25 cellular contexts compared by ENCODE assay signal in genomic region chr13:40317980-40318327, GRCh38.
DNase-seq lines count a peak whose midpoint lies in the region; ATAC-seq, FAIRE-seq and TF ChIP-seq lines count a peak whose summit lies in the region.
"Had no signal": no experiment of that assay in that cellular context is flagged by ENCODE, and none has a peak within 500 bp of the region (broad histone marks: within the 10 kb centered on the region; RNA-seq: fewer than 3 reads in every experiment).

No MANE protein-coding gene starts in this region.

- peaks cover 5% of the 10 kb centered on the region for H3K9me3 Mint-ChIP-seq in T-helper 1 cell treated with Interleukin-12 subunit alpha and Interleukin-12 subunit beta and Interleukin-4 antibody, amounts not matched to agents 30 μg/mL and 1 μg/mL, for 36 hours
- H3K9me3 Mint-ChIP-seq: activated CD4-positive, alpha-beta memory T cell treated with anti-CD3 and anti-CD28 coated beads for 36 hours; CD8-positive, alpha-beta T cell; central memory CD8-positive, alpha-beta T cell; dendritic cell treated with granulocyte-macrophage colony-stimulating factor and Interleukin-4, amounts not matched to agents 40 ng/mL and 50 ng/mL, for 4 days had no signal

- H3K4me3 ChIP-seq in DOHH2 (ENCODE audit: low read length), result peak overlapping the region; percentile 9; the same call in 1 of the 2 replicates
- H3K4me3 ChIP-seq: left ventricle myocardium inferior, stomach, thyroid gland had no signal

- no peak for TF ChIP-seq CTCF in DOHH2 (IDR thresholded peaks at IDR 0.05; ENCODE audit: low read depth, low read length, poor library complexity, severe bottlenecking)

- no peak overlapping the region for H3K27ac ChIP-seq in DOHH2 (ENCODE audit: low read depth, low read length)
- H3K27ac ChIP-seq: KMS-11, left ventricle myocardium inferior, stomach, thyroid gland had no signal

- ATAC-seq in GM19035 (IDR thresholded peaks at IDR 0.05; ENCODE audit: unreplicated experiment), result no peak
- ATAC-seq: CD8-positive, alpha-beta T cell had no signal

- H3F3A ChIP-seq in DOHH2 (ENCODE audit: control insufficient read depth, insufficient read depth), result no peaks in the 10 kb centered on the region

- peaks cover 62% of the 10 kb centered on the region for H3K4me1 Mint-ChIP-seq in T-helper 1 cell treated with Interleukin-12 subunit alpha and Interleukin-12 subunit beta and Interleukin-4 antibody, amounts not matched to agents 30 μg/mL and 1 μg/mL, for 36 hours (ENCODE audit: low read depth)

- H3K27me3 Mint-ChIP-seq in T-helper 1 cell treated with Interleukin-12 subunit alpha and Interleukin-12 subunit beta and Interleukin-4 antibody, amounts not matched to agents 30 μg/mL and 1 μg/mL, for 36 hours (ENCODE audit: low read depth), result no peaks in the 10 kb centered on the region
- H3K27me3 Mint-ChIP-seq: activated CD4-positive, alpha-beta memory T cell treated with anti-CD3 and anti-CD28 coated beads for 36 hours; central memory CD8-positive, alpha-beta T cell had no signal

- peak overlapping the region; percentile 78 for H3K27ac Mint-ChIP-seq in T-helper 1 cell treated with Interleukin-12 subunit alpha and Interleukin-12 subunit beta and Interleukin-4 antibody, amounts not matched to agents 30 μg/mL and 1 μg/mL, for 36 hours
- H3K27ac Mint-ChIP-seq: dendritic cell treated with granulocyte-macrophage colony-stimulating factor and Interleukin-4, amounts not matched to agents 40 ng/mL and 50 ng/mL, for 4 days had no signal

- peaks cover 27% of the 10 kb centered on the region for H3K4me1 ChIP-seq in DOHH2 (ENCODE audit: control insufficient read depth, low read length)

- no peaks in the 10 kb centered on the region for H4K20me1 ChIP-seq in DOHH2 (ENCODE audit: control insufficient read depth, insufficient read depth, low read depth, low read length)

- H3K36me3 Mint-ChIP-seq in T-helper 1 cell treated with Interleukin-12 subunit alpha and Interleukin-12 subunit beta and Interleukin-4 antibody, amounts not matched to agents 30 μg/mL and 1 μg/mL, for 36 hours (ENCODE audit: low read depth), result peaks cover 6% of the 10 kb centered on the region
- H3K36me3 Mint-ChIP-seq: activated CD4-positive, alpha-beta memory T cell treated with anti-CD3 and anti-CD28 coated beads for 36 hours; CD8-positive, alpha-beta T cell had no signal

- no peak for FAIRE-seq in RCC 7860 (lab: Jason Lieb, UNC)

- DNase-seq in T-helper 1 cell, result no peak
- peak; percentile 51 for DNase-seq in NCI-H526 treated with DMSO at 0.1 percent for 48 hours (lab: John Stamatoyannopoulos, UW)
- DNase-seq in germinal center (ENCODE audit: low spot score), result peak; percentile 26
- no peak for DNase-seq in hypothalamus (lab: John Stamatoyannopoulos, UW)
- no peak for DNase-seq in RCC 7860 (ENCODE audit: low spot score)
- DNase-seq: 8988T; activated CD4-positive, alpha-beta memory T cell treated with anti-CD3 and anti-CD28 coated beads for 36 hours; activated effector memory CD4-positive, alpha-beta T cell treated with anti-CD3 and anti-CD28 coated beads, Interleukin-2, amount 50 U/mL, for 16 hours; activated T-cell treated with anti-CD3 and anti-CD28 coated beads for 4 hours; CD8-positive, alpha-beta T cell; HCEC 1CT; NCI-H446 treated with DMSO at 0.1 percent for 48 hours; occipital lobe; OCI-M1; stimulated activated CD8-positive, alpha-beta memory T cell treated with anti-CD3 and anti-CD28 coated beads, Interleukin-4, amount 100 ng/mL, for 48 hours had no signal

- H3K9me3 ChIP-seq in DOHH2 (ENCODE audit: control insufficient read depth, insufficient read depth, low read length), result no peaks in the 10 kb centered on the region
- H3K9me3 ChIP-seq: SK-N-SH, thyroid gland had no signal

- H3K27me3 ChIP-seq in DOHH2 (ENCODE audit: control insufficient read depth, low read length), result peaks cover 31% of the 10 kb centered on the region
- H3K27me3 ChIP-seq: stomach, thyroid gland had no signal

- no peak overlapping the region for H3K4me3 Mint-ChIP-seq in T-helper 1 cell treated with Interleukin-12 subunit alpha and Interleukin-12 subunit beta and Interleukin-4 antibody, amounts not matched to agents 30 μg/mL and 1 μg/mL, for 36 hours
- H3K4me3 Mint-ChIP-seq: activated CD4-positive, alpha-beta memory T cell treated with anti-CD3 and anti-CD28 coated beads for 36 hours; CD8-positive, alpha-beta T cell; central memory CD8-positive, alpha-beta T cell; dendritic cell treated with granulocyte-macrophage colony-stimulating factor and Interleukin-4, amounts not matched to agents 40 ng/mL and 50 ng/mL, for 4 days had no signal

- H3K4me2 ChIP-seq in DOHH2 (ENCODE audit: low read length), result peak overlapping the region; percentile 43
- H3K4me2 ChIP-seq: KMS-11, SK-N-SH had no signal

- no peaks in the 10 kb centered on the region for H3K79me2 ChIP-seq in DOHH2 (ENCODE audit: control insufficient read depth, low read length)

- no peaks in the 10 kb centered on the region for H3K36me3 ChIP-seq in DOHH2 (ENCODE audit: control insufficient read depth, low read length)
- H3K36me3 ChIP-seq: left ventricle myocardium inferior, stomach, thyroid gland had no signal

- H3K9me2 ChIP-seq in DOHH2 (replicated peaks; ENCODE audit: control insufficient read depth, low read length), result no peaks in the 10 kb centered on the region
- H3K9me2 ChIP-seq: SK-N-SH had no signal

Comparison
In these comparisons a context has a peak if more than half of its experiments do, and no peak if none do; other contexts are left out.
1. DNase-seq: peak in NCI-H526 treated with DMSO at 0.1 percent for 48 hours (single experiment) and germinal center (single experiment); none in T-helper 1 cell (0 of 5), hypothalamus (0 of 51) and RCC 7860 (single experiment).